Comparison of ENCODE assay signal across 1 cellular context in the genomic region with DNA sequence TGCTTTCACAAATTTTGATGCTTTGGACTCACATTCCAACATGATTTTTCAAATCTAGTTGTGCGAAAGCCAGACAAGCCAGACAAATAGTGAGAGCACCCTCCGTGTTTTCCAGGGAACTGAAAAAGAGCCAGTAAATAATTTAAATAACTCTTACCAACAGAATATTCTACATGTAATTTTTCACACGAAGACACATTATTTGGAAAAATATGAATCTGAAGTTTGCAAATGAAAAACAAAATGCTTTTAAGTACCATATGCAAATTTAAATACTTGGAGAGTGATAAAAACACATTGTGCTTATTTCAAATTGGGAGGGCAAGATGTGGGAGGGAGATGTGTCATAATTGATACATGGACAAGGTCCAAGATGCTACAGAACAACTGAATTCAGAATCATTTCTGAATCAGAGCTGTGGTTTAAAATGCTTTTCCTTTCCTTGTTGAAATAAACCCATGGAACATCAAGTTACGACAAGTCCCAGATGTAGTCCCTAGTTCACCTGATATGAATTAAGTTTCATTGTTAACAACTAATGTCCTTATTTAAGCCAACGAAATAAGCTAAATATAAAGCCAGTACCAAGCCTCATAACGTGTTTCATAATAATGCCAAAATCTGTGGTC.
TF ChIP-seq lines count a peak whose summit lies in the region.

No MANE protein-coding gene starts in this region.

TF ChIP-seq in SK-N-SH treated with all-trans-retinoic acid at 6 μM for 48 hours, 23 proteins besides CTCF, POLR2A, EP300 and RAD21 (continued from another document):
- TF ChIP-seq, protein P1, sequence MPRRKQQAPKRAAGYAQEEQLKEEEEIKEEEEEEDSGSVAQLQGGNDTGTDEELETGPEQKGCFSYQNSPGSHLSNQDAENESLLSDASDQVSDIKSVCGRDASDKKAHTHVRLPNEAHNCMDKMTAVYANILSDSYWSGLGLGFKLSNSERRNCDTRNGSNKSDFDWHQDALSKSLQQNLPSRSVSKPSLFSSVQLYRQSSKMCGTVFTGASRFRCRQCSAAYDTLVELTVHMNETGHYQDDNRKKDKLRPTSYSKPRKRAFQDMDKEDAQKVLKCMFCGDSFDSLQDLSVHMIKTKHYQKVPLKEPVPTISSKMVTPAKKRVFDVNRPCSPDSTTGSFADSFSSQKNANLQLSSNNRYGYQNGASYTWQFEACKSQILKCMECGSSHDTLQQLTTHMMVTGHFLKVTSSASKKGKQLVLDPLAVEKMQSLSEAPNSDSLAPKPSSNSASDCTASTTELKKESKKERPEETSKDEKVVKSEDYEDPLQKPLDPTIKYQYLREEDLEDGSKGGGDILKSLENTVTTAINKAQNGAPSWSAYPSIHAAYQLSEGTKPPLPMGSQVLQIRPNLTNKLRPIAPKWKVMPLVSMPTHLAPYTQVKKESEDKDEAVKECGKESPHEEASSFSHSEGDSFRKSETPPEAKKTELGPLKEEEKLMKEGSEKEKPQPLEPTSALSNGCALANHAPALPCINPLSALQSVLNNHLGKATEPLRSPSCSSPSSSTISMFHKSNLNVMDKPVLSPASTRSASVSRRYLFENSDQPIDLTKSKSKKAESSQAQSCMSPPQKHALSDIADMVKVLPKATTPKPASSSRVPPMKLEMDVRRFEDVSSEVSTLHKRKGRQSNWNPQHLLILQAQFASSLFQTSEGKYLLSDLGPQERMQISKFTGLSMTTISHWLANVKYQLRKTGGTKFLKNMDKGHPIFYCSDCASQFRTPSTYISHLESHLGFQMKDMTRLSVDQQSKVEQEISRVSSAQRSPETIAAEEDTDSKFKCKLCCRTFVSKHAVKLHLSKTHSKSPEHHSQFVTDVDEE (CRISPR knock-in tag; IDR thresholded peaks at IDR 0.05): no peak
- TF ChIP-seq CSDC2 (CRISPR knock-in tag; IDR thresholded peaks at IDR 0.05): no peak
- TF ChIP-seq ESRRG (CRISPR knock-in tag; IDR thresholded peaks at IDR 0.05): no peak
- no peak for TF ChIP-seq GLIS3 (CRISPR knock-in tag; IDR thresholded peaks at IDR 0.05)
- TF ChIP-seq SNAI2 (CRISPR knock-in tag; IDR thresholded peaks at IDR 0.05): no peak
- TF ChIP-seq POU6F1 (CRISPR knock-in tag; IDR thresholded peaks at IDR 0.05; ENCODE audit: borderline replicate concordance, low read depth): no peak
- no peak for TF ChIP-seq PPARA (CRISPR knock-in tag; IDR thresholded peaks at IDR 0.05; ENCODE audit: borderline replicate concordance)
- TF ChIP-seq ZFP3 (CRISPR knock-in tag; IDR thresholded peaks at IDR 0.05): no peak
- TF ChIP-seq ZFP30 (CRISPR knock-in tag; IDR thresholded peaks at IDR 0.05): no peak
- TF ChIP-seq TOX (CRISPR knock-in tag; IDR thresholded peaks at IDR 0.05; ENCODE audit: borderline replicate concordance): no peak
- no peak for TF ChIP-seq CREB5 (CRISPR knock-in tag; IDR thresholded peaks at IDR 0.05; ENCODE audit: low read depth)
- TF ChIP-seq ARNTL (CRISPR knock-in tag; IDR thresholded peaks at IDR 0.05; ENCODE audit: borderline replicate concordance, low read depth): no peak
- no peak for TF ChIP-seq RARB (CRISPR knock-in tag; IDR thresholded peaks at IDR 0.05)
